8 cellular contexts compared by ENCODE assay signal in the genomic region with DNA sequence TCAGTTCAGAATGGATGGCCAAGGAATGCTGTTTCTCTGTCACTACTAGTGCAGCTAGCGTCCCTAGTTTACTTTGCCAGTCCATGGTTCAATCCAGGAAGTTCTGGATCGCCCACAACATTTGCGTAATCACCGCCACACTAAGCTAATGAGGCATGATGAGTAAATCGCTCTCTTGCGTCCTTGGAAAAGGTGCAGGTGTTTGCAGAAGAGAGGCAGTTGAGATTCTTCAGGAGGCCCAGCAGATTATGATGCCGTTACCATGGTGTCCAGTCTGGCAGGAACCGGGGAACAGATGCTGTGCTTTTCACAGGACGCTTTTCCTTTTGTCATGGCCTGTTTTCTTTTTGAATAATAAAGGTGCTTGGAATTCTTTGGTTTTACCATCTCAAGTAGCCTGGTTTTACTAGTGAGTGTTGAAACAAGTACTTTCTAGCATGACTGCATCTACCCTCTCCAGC. TPM values are rescaled to one million over a fixed set of nuclear protein-coding genes. Genes with fewer than 3 reads are reported as not detected.
A peak's percentile ranks its signal among the peaks of the same experiment; 100 is the strongest.
DNase-seq lines count a peak whose midpoint lies in the region; ATAC-seq, FAIRE-seq and TF ChIP-seq lines count a peak whose summit lies in the region.

No MANE protein-coding gene starts in this region.

- no peak for FAIRE-seq in GM12892 (lab: Jason Lieb, UNC)

- no peak overlapping the region for H3K27ac Mint-ChIP-seq in activated CD8-positive, alpha-beta memory T cell treated with anti-CD3 and anti-CD28 coated beads, Interleukin-2, amount 10 ng/mL, durations not matched to agents 7 days and 5 days

- H3K27ac ChIP-seq in mammary epithelial cell (ENCODE audit: insufficient read depth, low read depth, low read length) = no peak overlapping the region
- no peak overlapping the region for H3K27ac ChIP-seq in lower lobe of right lung

- H3K36me3 ChIP-seq in mammary epithelial cell (ENCODE audit: insufficient read depth, low read length) = no peaks in the 10 kb centered on the region
- H3K36me3 ChIP-seq in lower lobe of right lung = no peaks in the 10 kb centered on the region

- TF ChIP-seq CTCF in mammary epithelial cell (conservative IDR thresholded peaks at IDR 0.05 in 1 of 2, IDR thresholded peaks at IDR 0.05 in 1 of 2; ENCODE audit: extremely low read depth in 1 of 2, insufficient read depth in 1 of 2, low read depth in 1 of 2, low read length in 2 of 2) = no peak
- TF ChIP-seq CTCF in lower lobe of right lung (IDR thresholded peaks at IDR 0.05) = no peak

- no peak overlapping the region for H3K4me2 ChIP-seq in mammary epithelial cell (ENCODE audit: insufficient read depth, low read depth, low read length)

- in situ Hi-C loops in mammary epithelial cell (cut with MboI; ENCODE audit: low sequenced_read_pairs in 2 of 2) = no loop called here

- no peaks in the 10 kb centered on the region for H3K79me2 ChIP-seq in mammary epithelial cell (ENCODE audit: insufficient read depth, low read length)

- DNase-seq in DMS79 treated with DMSO at 0.1 percent for 48 hours (lab: John Stamatoyannopoulos, UW) (peak; percentile 93), NCI-H2107 (lab: John Stamatoyannopoulos, UW) (peak; percentile 89), mammary epithelial cell (peak; percentile 87), lower lobe of right lung (peak; percentile 44), GM12892 (ENCODE audit: insufficient read length) (no peak), cardiac septum (ENCODE audit: low spot score) (no peak), NAMALWA (ENCODE audit: low spot score) (no peak)
- no peak for DNase-seq in activated CD8-positive, alpha-beta memory T cell treated with anti-CD3 and anti-CD28 coated beads, Interleukin-2, amount 10 ng/mL, durations not matched to agents 7 days and 5 days

- H3K9me3 ChIP-seq in mammary epithelial cell (replicated peaks; ENCODE audit: insufficient read depth, low read length) (no peaks in the 10 kb centered on the region), lower lobe of right lung (no peaks in the 10 kb centered on the region)

- H3K9me3 Mint-ChIP-seq in activated CD8-positive, alpha-beta memory T cell treated with anti-CD3 and anti-CD28 coated beads, Interleukin-2, amount 10 ng/mL, durations not matched to agents 7 days and 5 days (ENCODE audit: low read depth) = no peaks in the 10 kb centered on the region

- H3K36me3 Mint-ChIP-seq in activated CD8-positive, alpha-beta memory T cell treated with anti-CD3 and anti-CD28 coated beads, Interleukin-2, amount 10 ng/mL, durations not matched to agents 7 days and 5 days = no peaks in the 10 kb centered on the region

- H3K4me3 Mint-ChIP-seq in activated CD8-positive, alpha-beta memory T cell treated with anti-CD3 and anti-CD28 coated beads, Interleukin-2, amount 10 ng/mL, durations not matched to agents 7 days and 5 days = no peak overlapping the region

- no peak overlapping the region for H3K9ac ChIP-seq in mammary epithelial cell (ENCODE audit: insufficient read depth, low read length)

- ATAC-seq in lower lobe of right lung = peak; percentile 86 to 96
- ATAC-seq in activated CD8-positive, alpha-beta memory T cell treated with anti-CD3 and anti-CD28 coated beads, Interleukin-2, amount 10 ng/mL, durations not matched to agents 7 days and 5 days = no peak

- CTCF ChIA-PET in mammary epithelial cell (lab: Charles Lee; ENCODE audit: low non-redundant PET) = no interaction called here
- CTCF ChIA-PET in activated CD8-positive, alpha-beta memory T cell treated with anti-CD3 and anti-CD28 coated beads, Interleukin-2, amount 10 ng/mL, durations not matched to agents 7 days and 5 days (lab: Charles Lee) = no interaction called here

- no peak overlapping the region for H3K4me3 ChIP-seq in mammary epithelial cell (replicated peaks in 1 of 3; ENCODE audit: insufficient read depth in 1 of 3, low read depth in 2 of 3, low read length in 3 of 3)
- no peak overlapping the region for H3K4me3 ChIP-seq in lower lobe of right lung

- dilution Hi-C loops in mammary epithelial cell (cut with HindIII; ENCODE audit: low sequenced_read_pairs) = no loop called here

- peaks cover 53% of the 10 kb centered on the region for H3K27me3 Mint-ChIP-seq in activated CD8-positive, alpha-beta memory T cell treated with anti-CD3 and anti-CD28 coated beads, Interleukin-2, amount 10 ng/mL, durations not matched to agents 7 days and 5 days

- no peak overlapping the region for H2AFZ ChIP-seq in mammary epithelial cell (ENCODE audit: low read depth, low read length)

- H3K4me1 ChIP-seq in mammary epithelial cell (ENCODE audit: insufficient read depth, low read length) = peaks cover 3% of the 10 kb centered on the region
- no peaks in the 10 kb centered on the region for H3K4me1 ChIP-seq in lower lobe of right lung

- intact Hi-C loops in mammary epithelial cell (cut with micrococcal nuclease) (no loop called here), lower lobe of right lung (cut with DNase I) (no loop called here), cardiac septum (cut with DNase I) (no loop called here)

- H3K4me1 Mint-ChIP-seq in activated CD8-positive, alpha-beta memory T cell treated with anti-CD3 and anti-CD28 coated beads, Interleukin-2, amount 10 ng/mL, durations not matched to agents 7 days and 5 days = no peaks in the 10 kb centered on the region

- TF ChIP-seq POLR2A in GM12892 (IDR thresholded peaks at IDR 0.05; ENCODE audit: low read depth, low read length) = no peak

- no peaks in the 10 kb centered on the region for H4K20me1 ChIP-seq in mammary epithelial cell (ENCODE audit: insufficient read depth, low read length)

- 1% methylated on average over 9 of the region's 9 CpGs for WGBS in mammary epithelial cell (ENCODE audit: low coverage, missing lambda C conversion rate)

- no TSS peak for BruUV-seq in mammary epithelial cell (replicated peaks; lab: Mats Ljungman, UMichigan)

- H3K27me3 ChIP-seq in mammary epithelial cell (ENCODE audit: insufficient read depth, low read length) (no peaks in the 10 kb centered on the region), lower lobe of right lung (ENCODE audit: low read depth) (no peaks in the 10 kb centered on the region)

RNA-seq across cellular contexts. Expression of a gene that starts 9.0 kb away (rescaled TPM):
- total RNA-seq in mammary epithelial cell = not detected
- polyA plus RNA-seq in mammary epithelial cell = not detected
- not detected for polyA minus RNA-seq in mammary epithelial cell
- total RNA-seq in lower lobe of right lung = not detected
- polyA plus RNA-seq in GM12892 (2012; ENCODE audit: missing spikeins) = not detected
- not detected for total RNA-seq in activated CD8-positive, alpha-beta memory T cell treated with anti-CD3 and anti-CD28 coated beads, Interleukin-2, amount 10 ng/mL, durations not matched to agents 7 days and 5 days
- not detected for total RNA-seq in cardiac septum

Comparison
In these comparisons a context has a peak if more than half of its experiments do, and no peak if none do; other contexts are left out.
1. DNase-seq: peak in DMS79 treated with DMSO at 0.1 percent for 48 hours (single experiment), NCI-H2107 (single experiment), mammary epithelial cell (single experiment) and lower lobe of right lung (single experiment); none in GM12892 (single experiment), activated CD8-positive, alpha-beta memory T cell treated with anti-CD3 and anti-CD28 coated beads, Interleukin-2, amount 10 ng/mL, durations not matched to agents 7 days and 5 days (single experiment), cardiac septum (single experiment) and NAMALWA (single experiment).